Comparison of ENCODE assay signal across 15 cellular contexts in genomic region chr11:60987577-60988277, GRCh38. TPM values are rescaled to one million over a fixed set of nuclear protein-coding genes. Genes with fewer than 3 reads are reported as not detected.
DNase-seq lines count a peak whose midpoint lies in the region; ATAC-seq and TF ChIP-seq lines count a peak whose summit lies in the region.
"Had no signal": no experiment of that assay in that cellular context is flagged by ENCODE, and none has a peak within 500 bp of the region (broad histone marks: within the 10 kb centered on the region; RNA-seq: fewer than 3 reads in every experiment).

No MANE protein-coding gene starts in this region.

- H3K9me3 Mint-ChIP-seq in activated CD4-positive, alpha-beta T cell treated with anti-CD3 and anti-CD28 coated beads, Interleukin-2, amount 10 ng/mL, durations not matched to agents 7 days and 5 days = no peaks in the 10 kb centered on the region
- no peaks in the 10 kb centered on the region for H3K9me3 Mint-ChIP-seq in activated naive CD4-positive, alpha-beta T cell treated with anti-CD3 and anti-CD28 coated beads, Interleukin-2, amount 50 U/mL, for 24 hours

- peak overlapping the region in 3 of 4 donors; percentile 66 to 77 (median 66) for H3K27ac ChIP-seq in Peyer's patch
- no peak overlapping the region for H3K27ac ChIP-seq in OCI-LY7 (ENCODE audit: low read depth, low read length, poor library complexity, severe bottlenecking)
- H3K27ac ChIP-seq: C4-2B, prostate gland had no signal

- no peaks in the 10 kb centered on the region for H3K9me2 ChIP-seq in OCI-LY7 (ENCODE audit: insufficient read depth, low read length)

- H3K4me3 ChIP-seq in Peyer's patch (no peak overlapping the region), OCI-LY7 (ENCODE audit: low read depth, low read length, poor library complexity, severe bottlenecking) (no peak overlapping the region)
- H3K4me3 ChIP-seq: prostate gland had no signal

- no peak overlapping the region for H2AFZ ChIP-seq in OCI-LY7 (ENCODE audit: low read length)

- peak overlapping the region; percentile 95 for H3K27ac Mint-ChIP-seq in activated CD4-positive, alpha-beta T cell treated with anti-CD3 and anti-CD28 coated beads, Interleukin-2, amount 10 ng/mL, durations not matched to agents 7 days and 5 days
- H3K27ac Mint-ChIP-seq in activated naive CD4-positive, alpha-beta T cell treated with anti-CD3 and anti-CD28 coated beads, Interleukin-2, amount 50 U/mL, for 24 hours = peak overlapping the region; percentile 98

- H3K9me3 ChIP-seq in Peyer's patch (no peaks in the 10 kb centered on the region), OCI-LY7 (ENCODE audit: low read length) (no peaks in the 10 kb centered on the region)
- H3K9me3 ChIP-seq: prostate gland had no signal

- no peaks in the 10 kb centered on the region for H4K20me1 ChIP-seq in OCI-LY7 (ENCODE audit: insufficient read depth, low read length)

- intact Hi-C loops in OCI-LY7 (cut with micrococcal nuclease; ENCODE audit: unreplicated experiment) = no loop called here

- no peaks in the 10 kb centered on the region for H3K27me3 ChIP-seq in Peyer's patch

- no peak for ATAC-seq in GM19395 (IDR thresholded peaks at IDR 0.05; ENCODE audit: unreplicated experiment)
- ATAC-seq: HCT116 had no signal

- peaks cover 0 to 17% (median 2%) of the 10 kb centered on the region in 4 donors for H3K4me1 ChIP-seq in Peyer's patch
- H3K4me1 ChIP-seq in OCI-LY7 (ENCODE audit: insufficient read depth, low read length, poor library complexity, severe bottlenecking) = peaks cover 9% of the 10 kb centered on the region
- H3K4me1 ChIP-seq: prostate gland had no signal

- H3K36me3 ChIP-seq in Peyer's patch = no peaks in the 10 kb centered on the region
- no peaks in the 10 kb centered on the region for H3K36me3 ChIP-seq in OCI-LY7 (ENCODE audit: insufficient read depth, low read length)
- H3K36me3 ChIP-seq: prostate gland had no signal

- TF ChIP-seq CTCF in Peyer's patch (IDR thresholded peaks at IDR 0.05) (no peak), OCI-LY7 (conservative IDR thresholded peaks at IDR 0.05; ENCODE audit: low read length) (no peak)

- H3K4me1 Mint-ChIP-seq in activated CD4-positive, alpha-beta T cell treated with anti-CD3 and anti-CD28 coated beads, Interleukin-2, amount 10 ng/mL, durations not matched to agents 7 days and 5 days = peaks cover 87% of the 10 kb centered on the region
- peaks cover 80% of the 10 kb centered on the region for H3K4me1 Mint-ChIP-seq in activated naive CD4-positive, alpha-beta T cell treated with anti-CD3 and anti-CD28 coated beads, Interleukin-2, amount 50 U/mL, for 24 hours

- peak overlapping the region; percentile 72 for H3K4me3 Mint-ChIP-seq in activated CD4-positive, alpha-beta T cell treated with anti-CD3 and anti-CD28 coated beads, Interleukin-2, amount 10 ng/mL, durations not matched to agents 7 days and 5 days
- H3K4me3 Mint-ChIP-seq in activated naive CD4-positive, alpha-beta T cell treated with anti-CD3 and anti-CD28 coated beads, Interleukin-2, amount 50 U/mL, for 24 hours = peak overlapping the region; percentile 91

- no peak for TF ChIP-seq POLR2A in Peyer's patch (IDR thresholded peaks at IDR 0.05)

- POLR2A ChIA-PET in activated CD4-positive, alpha-beta T cell treated with anti-CD3 and anti-CD28 coated beads, Interleukin-2, amount 10 ng/mL, durations not matched to agents 7 days and 5 days (lab: Charles Lee) = interaction anchor here (0.6 to 1.0 kb wide), 4 partner anchors 17 to 145 kb away, joined by 3 to 5 read pairs (median 3); partner anchors contain the start of gene CD6
- POLR2A ChIA-PET in OCI-LY7 (lab: Charles Lee) = no interaction called here

- H3K36me3 Mint-ChIP-seq in activated CD4-positive, alpha-beta T cell treated with anti-CD3 and anti-CD28 coated beads, Interleukin-2, amount 10 ng/mL, durations not matched to agents 7 days and 5 days (ENCODE audit: low read depth) = peaks cover 80% of the 10 kb centered on the region
- peaks cover 34% of the 10 kb centered on the region for H3K36me3 Mint-ChIP-seq in activated naive CD4-positive, alpha-beta T cell treated with anti-CD3 and anti-CD28 coated beads, Interleukin-2, amount 50 U/mL, for 24 hours

- H3K79me2 ChIP-seq in OCI-LY7 (ENCODE audit: insufficient read depth, low read depth, low read length) = no peaks in the 10 kb centered on the region

- no peak overlapping the region for H3K4me2 ChIP-seq in OCI-LY7 (ENCODE audit: low read length)

- no peaks in the 10 kb centered on the region for H3K27me3 Mint-ChIP-seq in activated CD4-positive, alpha-beta T cell treated with anti-CD3 and anti-CD28 coated beads, Interleukin-2, amount 10 ng/mL, durations not matched to agents 7 days and 5 days
- no peaks in the 10 kb centered on the region for H3K27me3 Mint-ChIP-seq in activated naive CD4-positive, alpha-beta T cell treated with anti-CD3 and anti-CD28 coated beads, Interleukin-2, amount 50 U/mL, for 24 hours

- DNase-seq in Peyer's patch (peak in 2 of 3 donors; percentile 10 to 53), OCI-LY7 (ENCODE audit: low spot score) (no peak), NCI-H1092 (lab: John Stamatoyannopoulos, UW) (no peak), amniotic stem cell (lab: John Stamatoyannopoulos, UW) (no peak)
- peak; percentile 70 for DNase-seq in activated CD4-positive, alpha-beta T cell treated with anti-CD3 and anti-CD28 coated beads, Interleukin-2, amount 10 ng/mL, durations not matched to agents 7 days and 5 days
- peak; percentile 49 for DNase-seq in stimulated activated CD4-positive, alpha-beta T cell treated with anti-CD3 and anti-CD28 coated beads, Interleukin-2, amount 100 ng/mL, for 4 hours (ENCODE audit: low read depth)
- DNase-seq: caudate nucleus, head of caudate nucleus, SW 1271 had no signal

- BruUV-seq in OCI-LY7 (replicated peaks; lab: Mats Ljungman, UMichigan) = no TSS peak

- CTCF ChIA-PET in activated CD4-positive, alpha-beta T cell treated with anti-CD3 and anti-CD28 coated beads, Interleukin-2, amount 10 ng/mL, durations not matched to agents 7 days and 5 days (lab: Charles Lee) = interaction anchor here (1.5 kb wide), 1 partner anchor 171 kb away, joined by 3 read pairs; no protein-coding TSS in a partner anchor
- CTCF ChIA-PET in OCI-LY7 (lab: Charles Lee; ENCODE audit: unreplicated experiment) = no interaction called here

RNA-seq across cellular contexts. Expression of gene CD6, which starts 16.2 kb away (rescaled TPM):
- total RNA-seq in Peyer's patch (10 to 100 TPM in 1 of 4 donors, 1 to 10 TPM in 3; 3.3 to 15.7 (median 4.7) TPM), OCI-LY7 (2022) (not detected in 2 replicates)
- 100 to 1,000 TPM; 368 to 402 TPM for total RNA-seq in activated CD4-positive, alpha-beta T cell treated with anti-CD3 and anti-CD28 coated beads, Interleukin-2, amount 10 ng/mL, durations not matched to agents 7 days and 5 days
- not detected in 2 replicates for total RNA-seq in OCI-LY7 (2014; rRNA removed; shearing (Covaris generic))
- total RNA-seq: HT1080 had no signal

RNA-seq across cellular contexts. Expression of gene SLC15A3, which starts 35.8 kb away (rescaled TPM):
- 10 to 100 TPM in 1 of 4 donors, 1 to 10 TPM in 3; 3.7 to 61.9 (median 8.8) TPM for total RNA-seq in Peyer's patch
- total RNA-seq in activated CD4-positive, alpha-beta T cell treated with anti-CD3 and anti-CD28 coated beads, Interleukin-2, amount 10 ng/mL, durations not matched to agents 7 days and 5 days = 1 to 10 TPM; 4.0 to 4.2 TPM
- total RNA-seq in OCI-LY7 (2014; rRNA removed; shearing (Covaris generic)) = 7.2 and 12.6 TPM in 2 replicates
- 41.4 and 43.9 TPM in 2 replicates for total RNA-seq in OCI-LY7 (2022)

Comparison
In these comparisons a context has a peak if more than half of its experiments do, and no peak if none do; other contexts are left out.
1. DNase-seq: peak in Peyer's patch (2 of 3), activated CD4-positive, alpha-beta T cell treated with anti-CD3 and anti-CD28 coated beads, Interleukin-2, amount 10 ng/mL, durations not matched to agents 7 days and 5 days (single experiment) and stimulated activated CD4-positive, alpha-beta T cell treated with anti-CD3 and anti-CD28 coated beads, Interleukin-2, amount 100 ng/mL, for 4 hours (single experiment); none in OCI-LY7 (single experiment), NCI-H1092 (single experiment) and amniotic stem cell (single experiment).
2. RNA of gene CD6, which starts 16.2 kb away (total RNA-seq): 368 to 402 TPM in activated CD4-positive, alpha-beta T cell treated with anti-CD3 and anti-CD28 coated beads, Interleukin-2, amount 10 ng/mL, durations not matched to agents 7 days and 5 days; 3.3 to 15.7 TPM in Peyer's patch and not detected in OCI-LY7; every median in the first group is over 10 times any median in the second.